Comparison of ENCODE assay signal across 1 cellular context in genomic region chr6:111602481-111603404, GRCh38.
TF ChIP-seq lines count a peak whose summit lies in the region.

No MANE protein-coding gene starts in this region.

TF ChIP-seq in GM23338, 12 proteins besides CTCF, POLR2A, EP300 and RAD21:
- TF ChIP-seq REST (IDR thresholded peaks at IDR 0.05; ENCODE audit: unreplicated experiment) = no peak
TF ChIP-seq in GM23338: peak in this region for 0.
